In the genomic region with DNA sequence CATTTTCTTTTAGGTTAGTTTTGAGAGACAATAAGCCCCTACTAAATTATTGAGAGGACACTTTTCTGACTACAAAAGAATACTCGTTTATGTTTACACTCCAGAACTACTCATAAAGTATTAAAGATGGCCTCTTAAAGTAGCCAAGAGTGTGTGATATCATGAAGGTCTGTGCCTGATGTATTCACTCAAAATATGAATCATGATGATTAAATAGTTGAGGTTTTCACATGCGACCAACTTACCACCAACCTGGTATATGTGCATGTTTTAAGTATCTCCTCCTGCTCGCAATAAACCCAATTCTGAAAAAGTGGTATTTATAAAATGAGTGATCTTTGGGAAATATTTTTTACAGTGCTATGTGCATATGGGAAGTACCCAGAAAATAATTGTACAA, we compare ENCODE assay signal across 24 cellular contexts. TPM values are rescaled to one million over a fixed set of nuclear protein-coding genes. Genes with fewer than 3 reads are reported as not detected.
A peak's percentile ranks its signal among the peaks of the same experiment; 100 is the strongest.
DNase-seq lines count a peak whose midpoint lies in the region; ATAC-seq, FAIRE-seq and TF ChIP-seq lines count a peak whose summit lies in the region.
"Had no signal": no experiment of that assay in that cellular context is flagged by ENCODE, and none has a peak within 500 bp of the region (broad histone marks: within the 10 kb centered on the region; RNA-seq: fewer than 3 reads in every experiment).

No MANE protein-coding gene starts in this region.

- H3K36me3 Mint-ChIP-seq in astrocyte (ENCODE audit: low read depth, unreplicated experiment), result no peaks in the 10 kb centered on the region

- peak; percentile 85 for DNase-seq in DMS53 (lab: John Stamatoyannopoulos, UW)
- peak; percentile 74 for DNase-seq in LHCN-M2 (ENCODE audit: low read depth)
- peak; percentile 30 for DNase-seq in astrocyte (ENCODE audit: low read depth)
- no peak for DNase-seq in NCI-H1105 treated with DMSO at 0.1 percent for 48 hours (lab: John Stamatoyannopoulos, UW)
- DNase-seq: activated CD4-positive, alpha-beta T cell treated with anti-CD3 and anti-CD28 coated beads for 1 hour; activated CD8-positive, alpha-beta memory T cell treated with anti-CD3 and anti-CD28 coated beads for 24 hours; activated naive CD4-positive, alpha-beta T cell treated with anti-CD3 and anti-CD28 coated beads for 36 hours; activated T-cell treated with anti-CD3 and anti-CD28 coated beads, Interleukin-2, amount 50 U/mL, for 48 hours; BE2C; caudate nucleus; NCI-H1048; retina; SHP77 treated with DMSO at 0.1 percent for 48 hours; spleen; trophoblast cell had no signal

- no peaks in the 10 kb centered on the region for H3K79me2 ChIP-seq in astrocyte (ENCODE audit: insufficient read depth, low read length)

- no peaks in the 10 kb centered on the region for H4K20me1 ChIP-seq in astrocyte (ENCODE audit: insufficient read depth, low read length)

- H3K36me3 ChIP-seq in astrocyte (ENCODE audit: insufficient read depth, low read length), result no peaks in the 10 kb centered on the region
- H3K36me3 ChIP-seq in iPS-20b (ENCODE audit: insufficient read depth, low read depth, low read length), result no peaks in the 10 kb centered on the region
- H3K36me3 ChIP-seq: BE2C, spleen had no signal

- peak overlapping the region; percentile 71 for H3K4me2 ChIP-seq in astrocyte (ENCODE audit: low read length)

- H3K27me3 ChIP-seq in astrocyte (ENCODE audit: insufficient read depth, low read length) (no peaks in the 10 kb centered on the region), iPS-20b (ENCODE audit: insufficient read depth, low read length) (peaks cover 12% of the 10 kb centered on the region)
- H3K27me3 ChIP-seq: BE2C had no signal

- peaks cover 6% of the 10 kb centered on the region for H3K27me3 Mint-ChIP-seq in astrocyte (ENCODE audit: low read depth, unreplicated experiment)

- no peak overlapping the region for H3K27ac Mint-ChIP-seq in astrocyte (ENCODE audit: unreplicated experiment)
- H3K27ac Mint-ChIP-seq: activated naive CD4-positive, alpha-beta T cell treated with anti-CD3 and anti-CD28 coated beads for 36 hours had no signal

- no peak overlapping the region for H3K9ac ChIP-seq in astrocyte (ENCODE audit: low read length)
- H3K9ac ChIP-seq in iPS-20b (ENCODE audit: low read depth, low read length), result no peak overlapping the region

- no peaks in the 10 kb centered on the region for H3K9me3 Mint-ChIP-seq in astrocyte (ENCODE audit: unreplicated experiment)
- H3K9me3 Mint-ChIP-seq: activated naive CD4-positive, alpha-beta T cell treated with anti-CD3 and anti-CD28 coated beads for 36 hours had no signal

- H3K27ac ChIP-seq in astrocyte (ENCODE audit: low read depth, low read length) (no peak overlapping the region), iPS-20b (ENCODE audit: low read length) (no peak overlapping the region)
- H3K27ac ChIP-seq: spleen had no signal

- FAIRE-seq in astrocyte (lab: Jason Lieb, UNC), result no peak
- FAIRE-seq: frontal cortex, H54, TTC549 had no signal

- H3K4me1 ChIP-seq in astrocyte (ENCODE audit: insufficient read depth, low read length) (peaks cover 8% of the 10 kb centered on the region), iPS-20b (ENCODE audit: insufficient read depth, low read length) (peaks cover 16% of the 10 kb centered on the region; the same call in 1 of the 2 replicates)
- H3K4me1 ChIP-seq: spleen had no signal

- H3K4me3 ChIP-seq in astrocyte (ENCODE audit: insufficient read depth, low read depth, low read length), result no peak overlapping the region
- peak overlapping the region; percentile 51; the same call in 1 of the 2 replicates for H3K4me3 ChIP-seq in iPS-20b (ENCODE audit: low read length)
- H3K4me3 ChIP-seq: spleen had no signal

- no peak overlapping the region for H2AFZ ChIP-seq in astrocyte (ENCODE audit: low read depth, low read length)

- H3K9me3 ChIP-seq in astrocyte (ENCODE audit: insufficient read depth, low read depth, low read length) (no peaks in the 10 kb centered on the region), iPS-20b (ENCODE audit: insufficient read depth, low read depth, low read length) (no peaks in the 10 kb centered on the region)
- H3K9me3 ChIP-seq: BE2C, spleen had no signal

- TF ChIP-seq CTCF in astrocyte (IDR thresholded peaks at IDR 0.05; ENCODE audit: insufficient read depth, low read depth, low read length), result no peak

- H3K4me3 Mint-ChIP-seq in astrocyte (ENCODE audit: unreplicated experiment), result no peak overlapping the region
- H3K4me3 Mint-ChIP-seq: activated naive CD4-positive, alpha-beta T cell treated with anti-CD3 and anti-CD28 coated beads for 36 hours had no signal

- peaks cover 17% of the 10 kb centered on the region for H3K4me1 Mint-ChIP-seq in astrocyte (ENCODE audit: low read depth, unreplicated experiment)

- no peak for ATAC-seq in GM18519 (IDR thresholded peaks at IDR 0.05; ENCODE audit: low FRiP score, unreplicated experiment)
- no peak for ATAC-seq in HG02981 (IDR thresholded peaks at IDR 0.05; ENCODE audit: unreplicated experiment)
- ATAC-seq in GM21423 (IDR thresholded peaks at IDR 0.05; ENCODE audit: unreplicated experiment), result no peak

RNA-seq across cellular contexts. Expression of a gene that starts 43.9 kb away (rescaled TPM):
- 0.11 TPM in 1 of 2 replicates, not detected in the other for total RNA-seq in LHCN-M2 (2014; rRNA removed)
- polyA plus RNA-seq in LHCN-M2 (2012), result 0.24 TPM
- total RNA-seq in astrocyte, result 0.07 and 0.17 TPM in 2 replicates
- total RNA-seq: A673; activated naive CD4-positive, alpha-beta T cell treated with anti-CD3 and anti-CD28 coated beads for 36 hours; epithelial cell of proximal tubule; spleen had no signal
